8 cellular contexts compared by ENCODE assay signal in genomic region chr7:45663167-45663921, GRCh38.
DNase-seq lines count a peak whose midpoint lies in the region; ATAC-seq, FAIRE-seq and TF ChIP-seq lines count a peak whose summit lies in the region.

No MANE protein-coding gene starts in this region.

- ATAC-seq in DND-41 (ENCODE audit: insufficient read depth, low read depth) (peak; percentile 57; the same call in 2 of the 3 replicates), body of pancreas (peak; percentile 58), HepG2 (peak; percentile 92), GM18858 (IDR thresholded peaks at IDR 0.05; ENCODE audit: unreplicated experiment) (no peak)

- intact Hi-C loops in body of pancreas (cut with DNase I): no loop called here
- intact Hi-C loops in HepG2 (cut with micrococcal nuclease; ENCODE audit: unreplicated experiment): loop anchor here (1.0 to 5.0 kb wide), 3 partner anchors 89 to 511 kb away; no protein-coding TSS in a partner anchor

- no peaks in the 10 kb centered on the region for H3K4me1 ChIP-seq in DND-41 (ENCODE audit: insufficient read depth, low read length)
- H3K4me1 ChIP-seq in body of pancreas: no peaks in the 10 kb centered on the region
- H3K4me1 ChIP-seq in HepG2 (ENCODE audit: insufficient read depth, low read length): peaks cover 9% of the 10 kb centered on the region; the same call in 1 of the 2 replicates

- CTCF ChIA-PET in HepG2 (lab: Yijun Ruan, JAX; ENCODE audit: low intra/inter-chr PET ratio, low total read pairs): interaction anchor here (2.4 kb wide), 1 partner anchor 191 kb away, joined by 19 read pairs; no protein-coding TSS in a partner anchor

- H3K27ac ChIP-seq in DND-41 (ENCODE audit: low read length): no peak overlapping the region
- no peak overlapping the region for H3K27ac ChIP-seq in body of pancreas
- H3K27ac ChIP-seq in HepG2 (ENCODE audit: extremely low read length, insufficient read depth, low read length): no peak overlapping the region

- BruUV-seq in HepG2 (replicated peaks; lab: Mats Ljungman, UMichigan): no TSS peak

- TF ChIP-seq EP300 in Ishikawa (IDR thresholded peaks at IDR 0.05; ENCODE audit: borderline replicate concordance) (no peak), HepG2 (IDR thresholded peaks at IDR 0.05; ENCODE audit: low read depth in 2 of 2, low read length in 2 of 2) (no peak), HepG2 (CRISPR knock-in tag; IDR thresholded peaks at IDR 0.05; ENCODE audit: borderline replicate concordance) (no peak)

- in situ Hi-C loops in HepG2 (cut with HindIII; ENCODE audit: extremely low pct_ligation_motif_present, low pct_unique_long_range_greater_than_20kb): loop anchor here (5.0 kb wide), 1 partner anchor 199 kb away; no protein-coding TSS in a partner anchor

- no peaks in the 10 kb centered on the region for H3K79me2 ChIP-seq in DND-41 (ENCODE audit: insufficient read depth, low read length)
- H3K79me2 ChIP-seq in HepG2 (ENCODE audit: insufficient read depth, low read length): no peaks in the 10 kb centered on the region

- DNase-seq in DND-41 (peak; percentile 32), body of pancreas (peak; percentile 32 to 66 (median 58)), HepG2 (ENCODE audit: low spot score) (peak; percentile 25), NOMO-1 treated with dmso at 0.1 percent for 144 hours (lab: John Stamatoyannopoulos, UW; ENCODE audit: unreplicated experiment) (no peak), A172 (ENCODE audit: low spot score) (no peak), GF-D8 (lab: John Stamatoyannopoulos, UW) (no peak)

- H3K4me2 ChIP-seq in DND-41 (ENCODE audit: insufficient read depth, low read length): no peak overlapping the region
- H3K4me2 ChIP-seq in HepG2 (ENCODE audit: low read depth, low read length): peak overlapping the region; percentile 12; the same call in 1 of the 2 replicates

- H3K36me3 ChIP-seq in DND-41 (ENCODE audit: insufficient read depth, low read length): no peaks in the 10 kb centered on the region
- no peaks in the 10 kb centered on the region for H3K36me3 ChIP-seq in body of pancreas (replicated peaks in 1 of 2; ENCODE audit: insufficient read depth in 1 of 2, low read depth in 2 of 2)
- no peaks in the 10 kb centered on the region for H3K36me3 ChIP-seq in HepG2 (replicated peaks in 1 of 2; ENCODE audit: control insufficient read depth in 1 of 2, insufficient read depth in 2 of 2, low read length in 2 of 2)

- no peak for TF ChIP-seq POLR2A in body of pancreas (IDR thresholded peaks at IDR 0.05)
- no peak for TF ChIP-seq POLR2A in HepG2 (IDR thresholded peaks at IDR 0.05; ENCODE audit: insufficient read depth in 1 of 2, low read depth in 2 of 2, low read length in 2 of 2)

- H3K4me3 ChIP-seq in DND-41 (ENCODE audit: low read depth in 1 of 2, low read length in 2 of 2) (no peak overlapping the region), body of pancreas (no peak overlapping the region), HepG2 (replicated peaks in 1 of 3; ENCODE audit: insufficient read depth in 1 of 3, low read depth in 2 of 3, low read length in 3 of 3) (no peak overlapping the region)

- H3K9ac ChIP-seq in DND-41 (ENCODE audit: low read depth, low read length): no peak overlapping the region
- H3K9ac ChIP-seq in HepG2 (ENCODE audit: insufficient read depth, low read depth, low read length): no peak overlapping the region

- no peaks in the 10 kb centered on the region for H3K9me3 ChIP-seq in DND-41 (ENCODE audit: insufficient read depth, low read length, severe bottlenecking)
- H3K9me3 ChIP-seq in body of pancreas: no peaks in the 10 kb centered on the region
- no peaks in the 10 kb centered on the region for H3K9me3 ChIP-seq in HepG2 (ENCODE audit: low read length)

- WGBS in body of pancreas, 2 donors: 67 to 78% methylated on average over 16 to 20 of the region's 20 CpGs
- WGBS in HepG2 (ENCODE audit: low lambda C conversion rate): 26% methylated on average over 19 of the region's 20 CpGs

- H2AFZ ChIP-seq in DND-41 (ENCODE audit: low read depth, low read length) (no peak overlapping the region), HepG2 (ENCODE audit: low read length) (no peak overlapping the region)

- TF ChIP-seq CTCF in DND-41 (IDR thresholded peaks at IDR 0.05; ENCODE audit: borderline replicate concordance, extremely low read depth, low read length, poor library complexity, severe bottlenecking) (peak; percentile 73), body of pancreas (IDR thresholded peaks at IDR 0.05) (peak; percentile 63 to 86 (median 75)), HepG2 (CRISPR knock-in tag; IDR thresholded peaks at IDR 0.05) (peak; percentile 98)

- FAIRE-seq in HepG2 (lab: Jason Lieb, UNC): no peak

- POLR2A ChIA-PET in HepG2 (lab: Yijun Ruan, JAX): interaction anchor here (0.9 to 1.3 kb wide), 5 partner anchors 27 to 225 kb away, joined by 3 to 6 read pairs (median 4); partner anchors contain the start of gene IGFBP1

- no peaks in the 10 kb centered on the region for H3K27me3 ChIP-seq in DND-41 (ENCODE audit: insufficient read depth, low read length, poor library complexity)
- no peaks in the 10 kb centered on the region for H3K27me3 ChIP-seq in body of pancreas
- H3K27me3 ChIP-seq in HepG2 (ENCODE audit: control insufficient read depth in 1 of 2, insufficient read depth in 2 of 2, low read length in 2 of 2): peaks cover 0 to 17% of the 10 kb centered on the region in 2 experiments; a peak in 1 of 5 replicates

- H4K20me1 ChIP-seq in DND-41 (ENCODE audit: insufficient read depth, low read length): no peaks in the 10 kb centered on the region
- H4K20me1 ChIP-seq in HepG2 (ENCODE audit: insufficient read depth, low read length): no peaks in the 10 kb centered on the region

- TF ChIP-seq RAD21 in Ishikawa (IDR thresholded peaks at IDR 0.05; ENCODE audit: low read depth) (peak; percentile 57), HepG2 (CRISPR knock-in tag; IDR thresholded peaks at IDR 0.05) (peak; percentile 92)

TF ChIP-seq in Ishikawa, 13 proteins besides CTCF, POLR2A, EP300 and RAD21 (continues in another document):
- TF ChIP-seq CREB1 (IDR thresholded peaks at IDR 0.05; ENCODE audit: low read depth) (no peak), MAX (IDR thresholded peaks at IDR 0.05) (no peak), EGR1 (IDR thresholded peaks at IDR 0.05) (no peak), TEAD4 (IDR thresholded peaks at IDR 0.05) (no peak), FOXM1 (IDR thresholded peaks at IDR 0.05; ENCODE audit: borderline replicate concordance, low read depth) (no peak), NFIC (IDR thresholded peaks at IDR 0.05) (no peak)
- TF ChIP-seq, protein P1, sequence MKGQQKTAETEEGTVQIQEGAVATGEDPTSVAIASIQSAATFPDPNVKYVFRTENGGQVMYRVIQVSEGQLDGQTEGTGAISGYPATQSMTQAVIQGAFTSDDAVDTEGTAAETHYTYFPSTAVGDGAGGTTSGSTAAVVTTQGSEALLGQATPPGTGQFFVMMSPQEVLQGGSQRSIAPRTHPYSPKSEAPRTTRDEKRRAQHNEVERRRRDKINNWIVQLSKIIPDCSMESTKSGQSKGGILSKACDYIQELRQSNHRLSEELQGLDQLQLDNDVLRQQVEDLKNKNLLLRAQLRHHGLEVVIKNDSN (IDR thresholded peaks at IDR 0.05): no peak

TF ChIP-seq in HepG2, 621 proteins besides CTCF, POLR2A, EP300 and RAD21 (continues in another document):
- TF ChIP-seq SRF (IDR thresholded peaks at IDR 0.05; ENCODE audit: low read depth, low read length) (no peak), ZNF326 (CRISPR knock-in tag; IDR thresholded peaks at IDR 0.05; ENCODE audit: borderline replicate concordance) (no peak), HDAC2 (CRISPR knock-in tag; IDR thresholded peaks at IDR 0.05) (no peak), ZNF496 (CRISPR knock-in tag; IDR thresholded peaks at IDR 0.05; ENCODE audit: insufficient replicate concordance) (no peak), SAP130 (CRISPR knock-in tag; IDR thresholded peaks at IDR 0.05; ENCODE audit: low read depth) (no peak), ZNF564 (CRISPR knock-in tag; IDR thresholded peaks at IDR 0.05) (no peak), ZNF652 (CRISPR knock-in tag; IDR thresholded peaks at IDR 0.05; ENCODE audit: borderline replicate concordance, low read depth) (no peak), NFE2 (CRISPR knock-in tag; IDR thresholded peaks at IDR 0.05) (no peak), ZNF589 (CRISPR knock-in tag; conservative IDR thresholded peaks at IDR 0.05) (no peak), ZBTB20 (CRISPR knock-in tag; IDR thresholded peaks at IDR 0.05; ENCODE audit: borderline replicate concordance, low read depth) (no peak), LCORL (IDR thresholded peaks at IDR 0.05) (no peak), LCORL (CRISPR knock-in tag; IDR thresholded peaks at IDR 0.05) (0 out of 2 replicates have a peak, but pooled peaks have one; percentile 61), DNMT1 (CRISPR knock-in tag; IDR thresholded peaks at IDR 0.05) (peak; percentile 84; the same call in 1 of the 2 replicates), ZNF235 (CRISPR knock-in tag; IDR thresholded peaks at IDR 0.05; ENCODE audit: borderline replicate concordance) (no peak), YEATS2 (CRISPR knock-in tag; IDR thresholded peaks at IDR 0.05; ENCODE audit: borderline replicate concordance) (no peak), SP140L (CRISPR knock-in tag; IDR thresholded peaks at IDR 0.05; ENCODE audit: borderline replicate concordance) (no peak), KDM3A (CRISPR knock-in tag; IDR thresholded peaks at IDR 0.05; ENCODE audit: low read depth) (no peak), CCDC6 (CRISPR knock-in tag; IDR thresholded peaks at IDR 0.05) (no peak), ZNF451 (CRISPR knock-in tag; IDR thresholded peaks at IDR 0.05) (no peak), MAFG (CRISPR knock-in tag; IDR thresholded peaks at IDR 0.05) (no peak), ATRX (CRISPR knock-in tag; IDR thresholded peaks at IDR 0.05; ENCODE audit: borderline replicate concordance) (no peak), ZNF256 (CRISPR knock-in tag; conservative IDR thresholded peaks at IDR 0.05) (no peak), IRF2 (CRISPR knock-in tag; IDR thresholded peaks at IDR 0.05) (no peak), ZNF547 (CRISPR knock-in tag; IDR thresholded peaks at IDR 0.05) (no peak), ZNF253 (CRISPR knock-in tag; IDR thresholded peaks at IDR 0.05; ENCODE audit: borderline replicate concordance) (no peak), ZNF333 (CRISPR knock-in tag; IDR thresholded peaks at IDR 0.05; ENCODE audit: borderline replicate concordance) (no peak), SALL1 (CRISPR knock-in tag; IDR thresholded peaks at IDR 0.05) (peak; percentile 59; the same call in 1 of the 2 replicates)
- TF ChIP-seq, protein P2, sequence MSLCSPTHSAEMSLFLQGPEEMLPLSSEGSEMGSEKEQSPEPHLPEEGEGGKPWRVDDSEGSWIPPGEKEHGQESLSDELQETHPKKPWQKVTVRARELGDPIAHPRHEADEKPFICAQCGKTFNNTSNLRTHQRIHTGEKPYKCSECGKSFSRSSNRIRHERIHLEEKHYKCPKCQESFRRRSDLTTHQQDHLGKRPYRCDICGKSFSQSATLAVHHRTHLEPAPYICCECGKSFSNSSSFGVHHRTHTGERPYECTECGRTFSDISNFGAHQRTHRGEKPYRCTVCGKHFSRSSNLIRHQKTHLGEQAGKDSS (CRISPR knock-in tag; IDR thresholded peaks at IDR 0.05; ENCODE audit: borderline replicate concordance, low read depth): 0 out of 2 replicates have a peak, but pooled peaks have one; percentile 57

Comparison
In these comparisons a context has a peak if more than half of its experiments do, and no peak if none do; other contexts are left out.
1. DNase-seq: peak in DND-41 (single experiment), body of pancreas (4 of 4) and HepG2 (single experiment); none in NOMO-1 treated with dmso at 0.1 percent for 144 hours (single experiment), A172 (single experiment) and GF-D8 (single experiment).
2. Peak in every context shown above with its lines, with median percentiles within 50 percentile points of each other: CTCF ChIP-seq.